In the genomic region with DNA sequence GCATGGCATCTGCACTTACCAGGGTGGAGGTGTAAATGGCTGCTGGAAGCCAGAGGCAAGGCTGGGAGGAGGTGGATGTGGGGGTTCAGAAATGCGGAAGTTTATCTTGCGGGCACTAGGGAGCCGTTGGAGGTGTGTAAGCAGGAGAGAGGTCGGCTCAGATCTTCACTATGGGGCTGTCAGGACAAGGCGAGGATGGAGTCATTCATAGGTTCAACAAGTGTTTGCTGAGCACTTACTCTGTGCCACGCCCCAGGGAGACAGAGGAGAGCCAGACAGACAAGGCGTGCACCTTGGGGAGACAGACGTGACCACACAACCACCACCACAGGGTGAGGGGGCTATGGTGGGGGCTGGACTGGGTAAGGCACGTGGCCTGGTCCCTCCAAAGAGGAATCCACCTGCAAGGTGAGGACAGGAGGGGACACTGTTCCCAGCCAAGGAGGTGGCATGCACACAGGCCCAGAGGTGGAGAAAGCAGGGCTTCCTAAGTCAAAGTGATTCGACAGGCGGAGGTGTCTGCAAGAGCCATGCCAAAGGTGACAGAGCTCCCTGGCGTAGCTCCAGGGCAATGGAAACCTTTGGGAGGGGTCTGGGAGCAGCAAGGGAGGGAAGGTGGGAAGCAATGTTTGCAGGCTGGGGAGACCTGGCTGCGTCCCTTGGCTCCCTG, we compare ENCODE assay signal across 2 cellular contexts.
TF ChIP-seq lines count a peak whose summit lies in the region.

No MANE protein-coding gene starts in this region.

TF ChIP-seq in GM12878, 131 proteins besides CTCF, POLR2A, EP300 and RAD21:
- TF ChIP-seq DPF2 (IDR thresholded peaks at IDR 0.05) (0 out of 2 replicates have a peak, but pooled peaks have one; percentile 18), BCL11A (IDR thresholded peaks at IDR 0.05; ENCODE audit: low read depth, low read length) (no peak), IKZF2 (IDR thresholded peaks at IDR 0.05) (peak; percentile 25 to 36; a peak in 2 of 4 replicates), ETV6 (conservative IDR thresholded peaks at IDR 0.05 in 1 of 2, IDR thresholded peaks at IDR 0.05 in 1 of 2; ENCODE audit: borderline replicate concordance in 1 of 2, low read depth in 1 of 2) (no peak), CEBPB (IDR thresholded peaks at IDR 0.05; ENCODE audit: borderline replicate concordance in 1 of 2, low read depth in 2 of 2, low read length in 2 of 2) (no peak), SMARCA5 (IDR thresholded peaks at IDR 0.05) (peak; percentile 75; the same call in 1 of the 2 replicates), MTA2 (IDR thresholded peaks at IDR 0.05; ENCODE audit: low read depth) (0 out of 2 replicates have a peak, but pooled peaks have one; percentile 14), IKZF1 (conservative IDR thresholded peaks at IDR 0.05) (peak; percentile 49; the same call in 1 of the 2 replicates), SMAD1 (IDR thresholded peaks at IDR 0.05; ENCODE audit: low read depth, partially characterized antibody) (no peak), CBX3 (IDR thresholded peaks at IDR 0.05; ENCODE audit: borderline replicate concordance, low read depth) (no peak), FOS (IDR thresholded peaks at IDR 0.05; ENCODE audit: borderline replicate concordance, extremely low read depth, insufficient read length) (no peak), KLF5 (IDR thresholded peaks at IDR 0.05; ENCODE audit: partially characterized antibody) (no peak), NRF1 (conservative IDR thresholded peaks at IDR 0.05; ENCODE audit: low read depth, low read length) (no peak), NFIC (IDR thresholded peaks at IDR 0.05; ENCODE audit: low read depth, low read length) (no peak), JUNB (IDR thresholded peaks at IDR 0.05) (no peak), CHD4 (IDR thresholded peaks at IDR 0.05) (no peak), PAX5 (IDR thresholded peaks at IDR 0.05; ENCODE audit: borderline replicate concordance, low read depth, low read length) (no peak), TAF1 (IDR thresholded peaks at IDR 0.05; ENCODE audit: borderline replicate concordance, low read depth, low read length) (no peak), HDAC6 (IDR thresholded peaks at IDR 0.05; ENCODE audit: unreplicated experiment) (no peak), MEF2B (IDR thresholded peaks at IDR 0.05; ENCODE audit: partially characterized antibody, poor library complexity, severe bottlenecking) (no peak), SIX5 (IDR thresholded peaks at IDR 0.05; ENCODE audit: low read depth, low read length, severe bottlenecking) (no peak), ZNF207 (IDR thresholded peaks at IDR 0.05; ENCODE audit: borderline replicate concordance) (no peak), EGR1 (IDR thresholded peaks at IDR 0.05; ENCODE audit: borderline replicate concordance in 1 of 2, low read depth in 2 of 2, low read length in 2 of 2) (no peak), ZNF384 (IDR thresholded peaks at IDR 0.05; ENCODE audit: borderline replicate concordance, low read depth, low read length) (no peak), KAT2A (conservative IDR thresholded peaks at IDR 0.05; ENCODE audit: control insufficient read depth, low read depth, low read length) (no peak), CHD2 (IDR thresholded peaks at IDR 0.05; ENCODE audit: borderline replicate concordance, low read depth, low read length) (no peak)
- TF ChIP-seq, protein P1, sequence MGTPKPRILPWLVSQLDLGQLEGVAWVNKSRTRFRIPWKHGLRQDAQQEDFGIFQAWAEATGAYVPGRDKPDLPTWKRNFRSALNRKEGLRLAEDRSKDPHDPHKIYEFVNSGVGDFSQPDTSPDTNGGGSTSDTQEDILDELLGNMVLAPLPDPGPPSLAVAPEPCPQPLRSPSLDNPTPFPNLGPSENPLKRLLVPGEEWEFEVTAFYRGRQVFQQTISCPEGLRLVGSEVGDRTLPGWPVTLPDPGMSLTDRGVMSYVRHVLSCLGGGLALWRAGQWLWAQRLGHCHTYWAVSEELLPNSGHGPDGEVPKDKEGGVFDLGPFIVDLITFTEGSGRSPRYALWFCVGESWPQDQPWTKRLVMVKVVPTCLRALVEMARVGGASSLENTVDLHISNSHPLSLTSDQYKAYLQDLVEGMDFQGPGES (IDR thresholded peaks at IDR 0.05), result no peak
- TF ChIP-seq, protein P2, sequence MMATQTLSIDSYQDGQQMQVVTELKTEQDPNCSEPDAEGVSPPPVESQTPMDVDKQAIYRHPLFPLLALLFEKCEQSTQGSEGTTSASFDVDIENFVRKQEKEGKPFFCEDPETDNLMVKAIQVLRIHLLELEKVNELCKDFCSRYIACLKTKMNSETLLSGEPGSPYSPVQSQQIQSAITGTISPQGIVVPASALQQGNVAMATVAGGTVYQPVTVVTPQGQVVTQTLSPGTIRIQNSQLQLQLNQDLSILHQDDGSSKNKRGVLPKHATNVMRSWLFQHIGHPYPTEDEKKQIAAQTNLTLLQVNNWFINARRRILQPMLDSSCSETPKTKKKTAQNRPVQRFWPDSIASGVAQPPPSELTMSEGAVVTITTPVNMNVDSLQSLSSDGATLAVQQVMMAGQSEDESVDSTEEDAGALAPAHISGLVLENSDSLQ (IDR thresholded peaks at IDR 0.05), result no peak
- TF ChIP-seq, protein P3, sequence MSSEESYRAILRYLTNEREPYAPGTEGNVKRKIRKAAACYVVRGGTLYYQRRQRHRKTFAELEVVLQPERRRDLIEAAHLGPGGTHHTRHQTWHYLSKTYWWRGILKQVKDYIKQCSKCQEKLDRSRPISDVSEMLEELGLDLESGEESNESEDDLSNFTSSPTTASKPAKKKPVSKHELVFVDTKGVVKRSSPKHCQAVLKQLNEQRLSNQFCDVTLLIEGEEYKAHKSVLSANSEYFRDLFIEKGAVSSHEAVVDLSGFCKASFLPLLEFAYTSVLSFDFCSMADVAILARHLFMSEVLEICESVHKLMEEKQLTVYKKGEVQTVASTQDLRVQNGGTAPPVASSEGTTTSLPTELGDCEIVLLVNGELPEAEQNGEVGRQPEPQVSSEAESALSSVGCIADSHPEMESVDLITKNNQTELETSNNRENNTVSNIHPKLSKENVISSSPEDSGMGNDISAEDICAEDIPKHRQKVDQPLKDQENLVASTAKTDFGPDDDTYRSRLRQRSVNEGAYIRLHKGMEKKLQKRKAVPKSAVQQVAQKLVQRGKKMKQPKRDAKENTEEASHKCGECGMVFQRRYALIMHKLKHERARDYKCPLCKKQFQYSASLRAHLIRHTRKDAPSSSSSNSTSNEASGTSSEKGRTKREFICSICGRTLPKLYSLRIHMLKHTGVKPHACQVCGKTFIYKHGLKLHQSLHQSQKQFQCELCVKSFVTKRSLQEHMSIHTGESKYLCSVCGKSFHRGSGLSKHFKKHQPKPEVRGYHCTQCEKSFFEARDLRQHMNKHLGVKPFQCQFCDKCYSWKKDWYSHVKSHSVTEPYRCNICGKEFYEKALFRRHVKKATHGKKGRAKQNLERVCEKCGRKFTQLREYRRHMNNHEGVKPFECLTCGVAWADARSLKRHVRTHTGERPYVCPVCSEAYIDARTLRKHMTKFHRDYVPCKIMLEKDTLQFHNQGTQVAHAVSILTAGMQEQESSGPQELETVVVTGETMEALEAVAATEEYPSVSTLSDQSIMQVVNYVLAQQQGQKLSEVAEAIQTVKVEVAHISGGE (CRISPR knock-in tag; IDR thresholded peaks at IDR 0.05), result no peak

TF ChIP-seq in neural cell, 6 proteins besides CTCF, POLR2A, EP300 and RAD21:
- TF ChIP-seq POLR2AphosphoS5 (IDR thresholded peaks at IDR 0.05), result no peak
- no peak for TF ChIP-seq TAF1 (IDR thresholded peaks at IDR 0.05; ENCODE audit: low read depth)
- no peak for TF ChIP-seq EZH2 (IDR thresholded peaks at IDR 0.05; ENCODE audit: borderline replicate concordance, insufficient read depth, low read length, poor library complexity, severe bottlenecking)
- TF ChIP-seq, protein P4, sequence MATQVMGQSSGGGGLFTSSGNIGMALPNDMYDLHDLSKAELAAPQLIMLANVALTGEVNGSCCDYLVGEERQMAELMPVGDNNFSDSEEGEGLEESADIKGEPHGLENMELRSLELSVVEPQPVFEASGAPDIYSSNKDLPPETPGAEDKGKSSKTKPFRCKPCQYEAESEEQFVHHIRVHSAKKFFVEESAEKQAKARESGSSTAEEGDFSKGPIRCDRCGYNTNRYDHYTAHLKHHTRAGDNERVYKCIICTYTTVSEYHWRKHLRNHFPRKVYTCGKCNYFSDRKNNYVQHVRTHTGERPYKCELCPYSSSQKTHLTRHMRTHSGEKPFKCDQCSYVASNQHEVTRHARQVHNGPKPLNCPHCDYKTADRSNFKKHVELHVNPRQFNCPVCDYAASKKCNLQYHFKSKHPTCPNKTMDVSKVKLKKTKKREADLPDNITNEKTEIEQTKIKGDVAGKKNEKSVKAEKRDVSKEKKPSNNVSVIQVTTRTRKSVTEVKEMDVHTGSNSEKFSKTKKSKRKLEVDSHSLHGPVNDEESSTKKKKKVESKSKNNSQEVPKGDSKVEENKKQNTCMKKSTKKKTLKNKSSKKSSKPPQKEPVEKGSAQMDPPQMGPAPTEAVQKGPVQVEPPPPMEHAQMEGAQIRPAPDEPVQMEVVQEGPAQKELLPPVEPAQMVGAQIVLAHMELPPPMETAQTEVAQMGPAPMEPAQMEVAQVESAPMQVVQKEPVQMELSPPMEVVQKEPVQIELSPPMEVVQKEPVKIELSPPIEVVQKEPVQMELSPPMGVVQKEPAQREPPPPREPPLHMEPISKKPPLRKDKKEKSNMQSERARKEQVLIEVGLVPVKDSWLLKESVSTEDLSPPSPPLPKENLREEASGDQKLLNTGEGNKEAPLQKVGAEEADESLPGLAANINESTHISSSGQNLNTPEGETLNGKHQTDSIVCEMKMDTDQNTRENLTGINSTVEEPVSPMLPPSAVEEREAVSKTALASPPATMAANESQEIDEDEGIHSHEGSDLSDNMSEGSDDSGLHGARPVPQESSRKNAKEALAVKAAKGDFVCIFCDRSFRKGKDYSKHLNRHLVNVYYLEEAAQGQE (IDR thresholded peaks at IDR 0.05; ENCODE audit: borderline replicate concordance), result no peak
- no peak for TF ChIP-seq MXI1 (conservative IDR thresholded peaks at IDR 0.05; ENCODE audit: poor library complexity, severe bottlenecking)
- no peak for TF ChIP-seq SMC3 (conservative IDR thresholded peaks at IDR 0.05; ENCODE audit: poor library complexity)
